19 cellular contexts compared by ENCODE assay signal in the genomic region with DNA sequence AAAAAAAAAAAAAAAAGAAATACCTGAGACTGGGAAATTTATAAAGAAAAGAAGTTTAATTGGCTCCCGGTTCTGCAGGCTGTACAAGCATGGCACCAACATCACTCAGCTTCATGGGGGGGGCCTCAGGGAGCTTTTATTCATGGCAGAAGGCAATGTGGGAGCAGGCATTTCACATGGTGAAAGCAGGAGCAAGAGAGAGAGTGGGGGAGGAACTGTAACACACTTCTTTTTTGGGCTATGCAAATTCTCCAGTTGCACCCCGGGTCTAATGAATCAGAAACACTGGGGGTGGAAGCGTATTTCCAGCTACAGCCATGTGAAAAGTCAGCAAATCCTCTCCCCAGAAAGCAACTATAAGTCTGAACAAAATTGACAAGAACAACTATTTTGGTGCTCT. TPM values are rescaled to one million over a fixed set of nuclear protein-coding genes. Genes with fewer than 3 reads are reported as not detected.
DNase-seq lines count a peak whose midpoint lies in the region; ATAC-seq, FAIRE-seq and TF ChIP-seq lines count a peak whose summit lies in the region.
"Had no signal": no experiment of that assay in that cellular context is flagged by ENCODE, and none has a peak within 500 bp of the region (broad histone marks: within the 10 kb centered on the region; RNA-seq: fewer than 3 reads in every experiment).

No MANE protein-coding gene starts in this region.

- no peak overlapping the region for H3K27ac ChIP-seq in kidney (ENCODE audit: low read depth in 2 of 2, low read length in 2 of 2)
- H3K27ac ChIP-seq: gastrocnemius medialis, lower lobe of right lung, ovary, SK-N-MC had no signal

- H3K9ac ChIP-seq in kidney (ENCODE audit: low read length in 2 of 2) = no peak overlapping the region

- intact Hi-C loops in head of caudate nucleus (cut with DNase I) = no loop called here
- intact Hi-C loops in kidney (cut with DNase I) = no loop called here

- peak; percentile 77 for ATAC-seq in GM18511 (IDR thresholded peaks at IDR 0.05; ENCODE audit: unreplicated experiment)
- peak; percentile 70 for ATAC-seq in GM21515 (IDR thresholded peaks at IDR 0.05; ENCODE audit: unreplicated experiment)
- ATAC-seq in HG02885 (IDR thresholded peaks at IDR 0.05; ENCODE audit: poor library complexity, unreplicated experiment) = peak; percentile 94
- ATAC-seq: gastrocnemius medialis, HepG2, lower lobe of right lung had no signal

- FAIRE-seq in kidney (lab: Jason Lieb, UNC) = no peak
- FAIRE-seq: HepG2 had no signal

- no peak overlapping the region for H3K4me3 ChIP-seq in kidney (ENCODE audit: low read length in 2 of 2)
- H3K4me3 ChIP-seq: gastrocnemius medialis, lower lobe of right lung, MG63, ovary, SK-N-MC had no signal

- H3K9me3 ChIP-seq in kidney (ENCODE audit: control insufficient read depth in 1 of 2, low read length in 2 of 2) = no peaks in the 10 kb centered on the region
- H3K9me3 ChIP-seq: gastrocnemius medialis, lower lobe of right lung, ovary had no signal

- no peak for TF ChIP-seq CTCF in kidney (IDR thresholded peaks at IDR 0.05; ENCODE audit: borderline replicate concordance, extremely low read depth, insufficient read depth)

- H3K4me1 ChIP-seq in kidney (ENCODE audit: control insufficient read depth in 1 of 2, insufficient read depth in 1 of 2, low read depth in 1 of 2, low read length in 2 of 2) = no peaks in the 10 kb centered on the region
- H3K4me1 ChIP-seq: gastrocnemius medialis, lower lobe of right lung had no signal

- DNase-seq in head of caudate nucleus (peak in 30 of 42 donors; percentile 7 to 80 (median 42)), kidney (no peak), NCI-H748 (lab: John Stamatoyannopoulos, UW; ENCODE audit: unreplicated experiment) (no peak), HUDEP-2 (lab: John Stamatoyannopoulos, UW; ENCODE audit: unreplicated experiment in 76 of 76) (no peak)
- no peak for DNase-seq in activated CD8-positive, alpha-beta memory T cell treated with anti-CD3 and anti-CD28 coated beads, Interleukin-2, amount 50 U/mL, for 4 hours
- DNase-seq: activated CD4-positive, alpha-beta T cell treated with anti-CD3 and anti-CD28 coated beads, Interleukin-2, amount 10 ng/mL, durations not matched to agents 24 days and 14 days; cortex of kidney; gastrocnemius medialis; lower lobe of right lung; MG63; NCI-H2081; NCI-H524; ovary; stimulated activated CD4-positive, alpha-beta T cell treated with anti-CD3 and anti-CD28 coated beads, Interleukin-2, amount 100 ng/mL, for 24 hours had no signal

- H3K36me3 ChIP-seq in kidney (ENCODE audit: control insufficient read depth in 1 of 2, insufficient read depth in 2 of 2, low read length in 2 of 2) = no peaks in the 10 kb centered on the region
- H3K36me3 ChIP-seq: gastrocnemius medialis, lower lobe of right lung, MG63, ovary had no signal

RNA-seq across cellular contexts. Expression of a gene that starts 11.8 kb away (rescaled TPM):
- 243 TPM for total RNA-seq in kidney
- polyA plus RNA-seq in kidney (ENCODE audit: insufficient read depth, low read depth, low replicate concordance) = 910 TPM

Comparison
In these comparisons a context has a peak if more than half of its experiments do, and no peak if none do; other contexts are left out.
1. DNase-seq: peak in head of caudate nucleus (30 of 42); none in activated CD8-positive, alpha-beta memory T cell treated with anti-CD3 and anti-CD28 coated beads, Interleukin-2, amount 50 U/mL, for 4 hours (single experiment), kidney (single experiment), NCI-H748 (single experiment) and HUDEP-2 (0 of 76).
2. Peak in every context shown above with its lines, with median percentiles within 50 percentile points of each other: ATAC-seq.